1 cellular context compared by ENCODE assay signal in genomic region chr11:66327171-66328035, GRCh38.
TF ChIP-seq lines count a peak whose summit lies in the region.

No MANE protein-coding gene starts in this region.

TF ChIP-seq in HepG2, 621 proteins besides CTCF, POLR2A, EP300 and RAD21 (continues in another document):
- TF ChIP-seq SKI (IDR thresholded peaks at IDR 0.05; ENCODE audit: partially characterized antibody) (peak; percentile 11), REL (CRISPR knock-in tag; conservative IDR thresholded peaks at IDR 0.05) (no peak), ZNF713 (CRISPR knock-in tag; IDR thresholded peaks at IDR 0.05) (no peak), ZBTB14 (CRISPR knock-in tag; IDR thresholded peaks at IDR 0.05) (no peak), ZSCAN22 (CRISPR knock-in tag; IDR thresholded peaks at IDR 0.05) (no peak), YEATS2 (CRISPR knock-in tag; IDR thresholded peaks at IDR 0.05; ENCODE audit: borderline replicate concordance) (no peak), ZNF646 (CRISPR knock-in tag; IDR thresholded peaks at IDR 0.05) (peak; percentile 91), SALL1 (CRISPR knock-in tag; IDR thresholded peaks at IDR 0.05) (no peak), KDM4B (CRISPR knock-in tag; IDR thresholded peaks at IDR 0.05) (no peak), ZNF607 (CRISPR knock-in tag; IDR thresholded peaks at IDR 0.05; ENCODE audit: borderline replicate concordance) (no peak), CENPT (CRISPR knock-in tag; IDR thresholded peaks at IDR 0.05; ENCODE audit: low read depth) (no peak), HNF4A (CRISPR knock-in tag; IDR thresholded peaks at IDR 0.05) (0 out of 2 replicates have a peak, but pooled peaks have one; percentile 6), ZNF432 (CRISPR knock-in tag; IDR thresholded peaks at IDR 0.05; ENCODE audit: borderline replicate concordance) (no peak), ZBTB43 (CRISPR knock-in tag; conservative IDR thresholded peaks at IDR 0.05) (0 out of 2 replicates have a peak, but pooled peaks have one; percentile 2), AGO2 (optimal IDR thresholded peaks at IDR 0.05; ENCODE audit: low read depth, low read length) (no peak), GABPB1 (CRISPR knock-in tag; IDR thresholded peaks at IDR 0.05) (no peak), ZNF292 (CRISPR knock-in tag; IDR thresholded peaks at IDR 0.05; ENCODE audit: borderline replicate concordance, low read depth) (no peak), NR2F1 (CRISPR knock-in tag; IDR thresholded peaks at IDR 0.05) (no peak), ZNF816 (CRISPR knock-in tag; IDR thresholded peaks at IDR 0.05; ENCODE audit: borderline replicate concordance) (no peak), ZBTB7A (CRISPR knock-in tag; IDR thresholded peaks at IDR 0.05) (peak; percentile 37; the same call in 1 of the 2 replicates), ARID4A (CRISPR knock-in tag; IDR thresholded peaks at IDR 0.05; ENCODE audit: borderline replicate concordance) (no peak), NONO (IDR thresholded peaks at IDR 0.05) (no peak), NONO (CRISPR knock-in tag; conservative IDR thresholded peaks at IDR 0.05) (no peak), RBFOX2 (IDR thresholded peaks at IDR 0.05; ENCODE audit: low read depth, low read length) (no peak), MXD1 (CRISPR knock-in tag; IDR thresholded peaks at IDR 0.05) (no peak; the same call in 1 of the 2 replicates), GATAD1 (CRISPR knock-in tag; IDR thresholded peaks at IDR 0.05) (no peak), ZNF569 (CRISPR knock-in tag; IDR thresholded peaks at IDR 0.05; ENCODE audit: borderline replicate concordance) (no peak), ZNF788 (CRISPR knock-in tag; IDR thresholded peaks at IDR 0.05; ENCODE audit: borderline replicate concordance) (no peak), RAD51 (IDR thresholded peaks at IDR 0.05; ENCODE audit: borderline replicate concordance) (no peak), ZNF501 (CRISPR knock-in tag; IDR thresholded peaks at IDR 0.05) (0 out of 2 replicates have a peak, but pooled peaks have one; percentile 28), REXO4 (CRISPR knock-in tag; IDR thresholded peaks at IDR 0.05; ENCODE audit: borderline replicate concordance) (no peak), ZNF619 (CRISPR knock-in tag; IDR thresholded peaks at IDR 0.05) (no peak), FOXP4 (CRISPR knock-in tag; IDR thresholded peaks at IDR 0.05) (no peak), TEF (CRISPR knock-in tag; IDR thresholded peaks at IDR 0.05) (no peak), SIX4 (CRISPR knock-in tag; IDR thresholded peaks at IDR 0.05) (no peak), MAFK (conservative IDR thresholded peaks at IDR 0.05 in 1 of 2, IDR thresholded peaks at IDR 0.05 in 1 of 2; ENCODE audit: low read length in 2 of 2) (no peak), PITX1 (CRISPR knock-in tag; IDR thresholded peaks at IDR 0.05) (no peak), MYPOP (CRISPR knock-in tag; IDR thresholded peaks at IDR 0.05) (no peak), RARG (CRISPR knock-in tag; IDR thresholded peaks at IDR 0.05; ENCODE audit: low read depth) (no peak), ZNF20 (CRISPR knock-in tag; IDR thresholded peaks at IDR 0.05) (no peak), ZNF207 (IDR thresholded peaks at IDR 0.05; ENCODE audit: borderline replicate concordance) (peak; percentile 36; the same call in 1 of the 2 replicates), FOSL2 (CRISPR knock-in tag; IDR thresholded peaks at IDR 0.05) (peak; percentile 27; the same call in 1 of the 2 replicates), RFXANK (CRISPR knock-in tag; IDR thresholded peaks at IDR 0.05) (no peak), ZBTB39 (CRISPR knock-in tag; IDR thresholded peaks at IDR 0.05) (no peak), CREB1 (IDR thresholded peaks at IDR 0.05) (no peak), CREB1 (CRISPR knock-in tag; IDR thresholded peaks at IDR 0.05) (0 out of 2 replicates have a peak, but pooled peaks have one; percentile 15), ZNF773 (CRISPR knock-in tag; IDR thresholded peaks at IDR 0.05; ENCODE audit: borderline replicate concordance) (no peak), GPN1 (CRISPR knock-in tag; IDR thresholded peaks at IDR 0.05; ENCODE audit: borderline replicate concordance) (no peak), GATA4 (IDR thresholded peaks at IDR 0.05; ENCODE audit: borderline replicate concordance, low read depth) (no peak)
